8 cellular contexts compared by ENCODE assay signal in genomic region chr2:127563458-127564428, GRCh38. TPM values are rescaled to one million over a fixed set of nuclear protein-coding genes. Genes with fewer than 3 reads are reported as not detected.
A peak's percentile ranks its signal among the peaks of the same experiment; 100 is the strongest.
DNase-seq lines count a peak whose midpoint lies in the region; ATAC-seq and TF ChIP-seq lines count a peak whose summit lies in the region.

No MANE protein-coding gene starts in this region.

- no peak overlapping the region for H3K27ac ChIP-seq in thyroid gland

- H3K4me1 ChIP-seq in thyroid gland = no peaks in the 10 kb centered on the region

- 78 to 84% methylated on average over 14 of the region's 14 CpGs for WGBS in thyroid gland, 2 donors

- intact Hi-C loops in posterior vena cava (cut with DNase I) = no loop called here
- intact Hi-C loops in thyroid gland (cut with DNase I) = no loop called here

- ATAC-seq in HG02610 (IDR thresholded peaks at IDR 0.05; ENCODE audit: unreplicated experiment) = peak; percentile 99

- TF ChIP-seq POLR2A in NB4 (IDR thresholded peaks at IDR 0.05; ENCODE audit: extremely low read depth, insufficient read length) (no peak), thyroid gland (IDR thresholded peaks at IDR 0.05) (no peak)

- no peaks in the 10 kb centered on the region for H3K27me3 ChIP-seq in thyroid gland

- H3K4me3 ChIP-seq in NB4 (ENCODE audit: low read depth, low read length) (no peak overlapping the region), thyroid gland (replicated peaks in 1 of 3) (no peak overlapping the region)

- TF ChIP-seq CTCF in NB4 (IDR thresholded peaks at IDR 0.05; ENCODE audit: low read depth, low read length) (no peak), thyroid gland (IDR thresholded peaks at IDR 0.05) (no peak)

- H3K9me3 ChIP-seq in thyroid gland = no peaks in the 10 kb centered on the region

- no peaks in the 10 kb centered on the region for H3K36me3 ChIP-seq in thyroid gland

- DNase-seq in activated CD8-positive, alpha-beta memory T cell treated with anti-CD3 and anti-CD28 coated beads for 24 hours = peak; percentile 55
- DNase-seq in activated CD8-positive, alpha-beta memory T cell treated with anti-CD3 and anti-CD28 coated beads, Interleukin-2, amount 50 U/mL, for 4 hours = no peak
- DNase-seq in NB4 (ENCODE audit: low read depth) = peak; percentile 22
- peak; percentile 50 for DNase-seq in posterior vena cava (ENCODE audit: low spot score)
- DNase-seq in OCI-M2 (lab: John Stamatoyannopoulos, UW; ENCODE audit: unreplicated experiment) = no peak
- no peak for DNase-seq in NCI-H187 treated with DMSO at 0.1 percent for 48 hours (lab: John Stamatoyannopoulos, UW)
- no peak for DNase-seq in thyroid gland

RNA-seq across cellular contexts. Expression of gene MYO7B, which starts 28.3 kb away (rescaled TPM):
- total RNA-seq in posterior vena cava (under 1 TPM; 0.67 to 0.79 TPM), thyroid gland (under 1 TPM in 1 of 4 donors, not detected in 3; 0.56 TPM)

RNA-seq across cellular contexts. Expression of gene IWS1, which starts 37.5 kb away (rescaled TPM):
- total RNA-seq in posterior vena cava (10 to 100 TPM; 31.0 to 35.4 TPM), thyroid gland (10 to 100 TPM; 33.8 to 70.4 (median 42.1) TPM)

Comparison
In these comparisons a context has a peak if more than half of its experiments do, and no peak if none do; other contexts are left out.
1. DNase-seq: peak in activated CD8-positive, alpha-beta memory T cell treated with anti-CD3 and anti-CD28 coated beads for 24 hours (single experiment), NB4 (single experiment) and posterior vena cava (single experiment); none in activated CD8-positive, alpha-beta memory T cell treated with anti-CD3 and anti-CD28 coated beads, Interleukin-2, amount 50 U/mL, for 4 hours (single experiment), OCI-M2 (single experiment), NCI-H187 treated with DMSO at 0.1 percent for 48 hours (single experiment) and thyroid gland (0 of 2).